Comparison of ENCODE assay signal across 1 cellular context in genomic region chr19:12610540-12611360, GRCh38.
TF ChIP-seq lines count a peak whose summit lies in the region.

Gene ZNF490 (minus strand): TSS chr19:12610813. CDS start chr19:12610680, 133 bp downstream.
Gene ZNF791 (plus strand): TSS chr19:12610920. CDS start chr19:12611080, 160 bp downstream.

TF ChIP-seq in K562, 482 proteins besides CTCF, POLR2A, EP300 and RAD21 (continued from another document and continues in another):
- TF ChIP-seq ETV6 (IDR thresholded peaks at IDR 0.05; ENCODE audit: borderline replicate concordance in 1 of 2, low read depth in 2 of 2, low read length in 1 of 2) = no peak
- TF ChIP-seq ETV6 (CRISPR knock-in tag; IDR thresholded peaks at IDR 0.05; ENCODE audit: borderline replicate concordance) = peak; percentile 76; the same call in 1 of the 2 replicates
- peak; percentile 87 for TF ChIP-seq EP400 (IDR thresholded peaks at IDR 0.05)
- TF ChIP-seq HIVEP1 (CRISPR knock-in tag; IDR thresholded peaks at IDR 0.05) = no peak
- TF ChIP-seq DNMT1 (IDR thresholded peaks at IDR 0.05) = no peak
- peak; percentile 60; the same call in 1 of the 2 replicates for TF ChIP-seq SPI1 (IDR thresholded peaks at IDR 0.05; ENCODE audit: borderline replicate concordance, low read depth, low read length)
- TF ChIP-seq BRF1 (IDR thresholded peaks at IDR 0.05; ENCODE audit: borderline replicate concordance, extremely low read depth, insufficient read length) = no peak
- no peak for TF ChIP-seq POLR3G (IDR thresholded peaks at IDR 0.05; ENCODE audit: extremely low read depth, insufficient read length, insufficient replicate concordance)
- no peak for TF ChIP-seq SETDB1 (IDR thresholded peaks at IDR 0.05; ENCODE audit: low read length)
- TF ChIP-seq GATAD2A (IDR thresholded peaks at IDR 0.05) = no peak
- TF ChIP-seq NONO (IDR thresholded peaks at IDR 0.05; ENCODE audit: low read depth in 2 of 2, low read length in 1 of 2) = no peak
- no peak for TF ChIP-seq HEY1 (CRISPR knock-in tag; IDR thresholded peaks at IDR 0.05; ENCODE audit: borderline replicate concordance)
- peak; percentile 56 for TF ChIP-seq L3MBTL2 (IDR thresholded peaks at IDR 0.05)
- no peak; the same call in 1 of the 2 replicates for TF ChIP-seq FOXP4 (CRISPR knock-in tag; IDR thresholded peaks at IDR 0.05; ENCODE audit: borderline replicate concordance)
- TF ChIP-seq KLF13 (tag; IDR thresholded peaks at IDR 0.05; ENCODE audit: borderline replicate concordance, low read depth) = peak; percentile 66; the same call in 1 of the 2 replicates
- peak; percentile 72 for TF ChIP-seq NR2C1 (IDR thresholded peaks at IDR 0.05)
- no peak for TF ChIP-seq NR2C1 (tag; IDR thresholded peaks at IDR 0.05)
- TF ChIP-seq SFPQ (IDR thresholded peaks at IDR 0.05; ENCODE audit: low read depth, low read length) = no peak
- no peak for TF ChIP-seq SMC3 (conservative IDR thresholded peaks at IDR 0.05; ENCODE audit: insufficient read depth, low read depth, low read length)
- peak; percentile 80 for TF ChIP-seq SIN3B (IDR thresholded peaks at IDR 0.05; ENCODE audit: low read depth)
- no peak for TF ChIP-seq TAL1 (IDR thresholded peaks at IDR 0.05)
- no peak for TF ChIP-seq ESRRB (CRISPR knock-in tag; IDR thresholded peaks at IDR 0.05; ENCODE audit: borderline replicate concordance)
- peak; percentile 48; the same call in 1 of the 2 replicates for TF ChIP-seq MAX (CRISPR knock-in tag; IDR thresholded peaks at IDR 0.05)
- TF ChIP-seq ATF4 (CRISPR knock-in tag; IDR thresholded peaks at IDR 0.05) = no peak
- no peak for TF ChIP-seq PTBP1 (IDR thresholded peaks at IDR 0.05; ENCODE audit: low read depth, low read length)
- TF ChIP-seq BCL6 (CRISPR knock-in tag; IDR thresholded peaks at IDR 0.05) = no peak
- TF ChIP-seq SUPT5H (IDR thresholded peaks at IDR 0.05) = peak; percentile 92
- no peak for TF ChIP-seq NFRKB (IDR thresholded peaks at IDR 0.05; ENCODE audit: low read depth)
- TF ChIP-seq ZNF79 (CRISPR knock-in tag; IDR thresholded peaks at IDR 0.05; ENCODE audit: low read depth) = no peak
- TF ChIP-seq YY1 (IDR thresholded peaks at IDR 0.05; ENCODE audit: borderline replicate concordance in 1 of 3, control insufficient read depth in 1 of 3, extremely low read depth in 1 of 3, insufficient read depth in 3 of 3, insufficient read length in 1 of 3, insufficient replicate concordance in 2 of 3, low read depth in 1 of 3, low read length in 2 of 3) = peak in 1 of 3 experiments; percentile 50
- TF ChIP-seq MNT (conservative IDR thresholded peaks at IDR 0.05) = peak; percentile 61 to 76
- no peak for TF ChIP-seq SRSF3 (IDR thresholded peaks at IDR 0.05; ENCODE audit: insufficient read depth, low read length)
- TF ChIP-seq TRIM25 (IDR thresholded peaks at IDR 0.05; ENCODE audit: borderline replicate concordance) = no peak
- TF ChIP-seq NELFE (IDR thresholded peaks at IDR 0.05; ENCODE audit: insufficient read depth, insufficient read length) = no peak
- TF ChIP-seq ZNF639 (CRISPR knock-in tag; conservative IDR thresholded peaks at IDR 0.05 in 1 of 2, IDR thresholded peaks at IDR 0.05 in 1 of 2) = no peak
- 0 out of 2 replicates have a peak, but pooled peaks have one; percentile 36 for TF ChIP-seq GTF2F1 (IDR thresholded peaks at IDR 0.05; ENCODE audit: low read depth, low read length)
- TF ChIP-seq PBX2 (CRISPR knock-in tag; IDR thresholded peaks at IDR 0.05; ENCODE audit: low read depth) = 0 out of 2 replicates have a peak, but pooled peaks have one; percentile 2
- TF ChIP-seq PBX2 (tag; conservative IDR thresholded peaks at IDR 0.05; ENCODE audit: low read depth) = peak; percentile 65
- no peak for TF ChIP-seq WHSC1 (IDR thresholded peaks at IDR 0.05; ENCODE audit: low read length)
- TF ChIP-seq AFF1 (IDR thresholded peaks at IDR 0.05; ENCODE audit: low read depth in 1 of 2, partially characterized antibody in 2 of 2) = peak in 1 of 2 experiments; percentile 78
- TF ChIP-seq ESRRA (IDR thresholded peaks at IDR 0.05; ENCODE audit: borderline replicate concordance, low read depth) = peak; percentile 83
- TF ChIP-seq EGR1 (conservative IDR thresholded peaks at IDR 0.05) = peak; percentile 72
- TF ChIP-seq ZNF12 (CRISPR knock-in tag; IDR thresholded peaks at IDR 0.05) = peak; percentile 74
- TF ChIP-seq LARP7 (IDR thresholded peaks at IDR 0.05) = no peak
- TF ChIP-seq RBBP5 (IDR thresholded peaks at IDR 0.05; ENCODE audit: borderline replicate concordance, insufficient read depth, low read length, poor library complexity, severe bottlenecking) = peak; percentile 89
- no peak for TF ChIP-seq HDAC6 (IDR thresholded peaks at IDR 0.05; ENCODE audit: low read depth, low read length)
- no peak for TF ChIP-seq ARID1B (IDR thresholded peaks at IDR 0.05)
